8 cellular contexts compared by ENCODE assay signal in the genomic region with DNA sequence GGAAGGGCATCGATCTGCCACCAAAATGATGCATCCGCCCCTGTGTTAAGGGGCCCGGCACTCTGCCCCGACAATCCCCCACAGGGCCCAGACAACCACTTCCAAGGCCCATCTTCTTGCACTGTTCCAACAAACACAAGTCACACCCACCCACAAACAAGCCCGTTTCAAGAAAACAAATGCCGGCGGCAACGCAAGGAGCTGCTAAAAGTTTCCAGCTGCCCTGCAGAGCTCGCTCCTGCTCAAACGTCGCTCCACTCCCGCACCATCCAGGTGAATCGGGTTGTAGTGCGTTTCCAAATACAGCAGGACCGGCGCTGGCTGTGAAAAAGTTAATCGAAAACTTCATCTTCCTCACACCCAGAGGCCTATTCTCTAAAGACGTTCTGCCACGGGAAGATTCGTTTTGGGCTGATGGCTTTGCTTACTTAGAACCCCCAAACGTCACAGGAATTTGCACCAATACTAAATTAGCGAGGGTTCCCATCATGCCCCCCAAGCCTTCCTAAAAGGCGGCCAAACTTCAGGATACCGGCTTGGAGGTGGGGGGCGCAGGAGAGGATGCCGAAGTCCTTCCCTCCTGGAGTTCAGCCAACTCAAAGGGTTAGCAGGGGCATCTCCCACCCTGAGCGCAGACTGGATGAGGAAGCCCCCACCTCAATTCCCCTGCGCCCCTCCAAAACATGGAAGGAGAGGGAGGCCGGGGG.
DNase-seq lines count a peak whose midpoint lies in the region; ATAC-seq, FAIRE-seq and TF ChIP-seq lines count a peak whose summit lies in the region.

No MANE protein-coding gene starts in this region.

- peak overlapping the region; percentile 79 to 92 for H3K27ac ChIP-seq in ascending aorta
- H3K27ac ChIP-seq in keratinocyte (ENCODE audit: control insufficient read depth, insufficient read depth, low read length): peak overlapping the region; percentile 23
- no peak overlapping the region for H3K27ac ChIP-seq in thoracic aorta

- peak; percentile 34 for FAIRE-seq in keratinocyte (lab: Jason Lieb, UNC)

- intact Hi-C loops in ascending aorta (cut with DNase I): loop anchor here (5.0 to 10.0 kb wide), 4 partner anchors 510 to 1108 kb away; a partner anchor contains a TSS

- peak overlapping the region; percentile 74 for H3K9ac ChIP-seq in keratinocyte (ENCODE audit: control insufficient read depth, extremely low read depth, insufficient read depth, low read length)

- ATAC-seq in thoracic aorta (ENCODE audit: insufficient number of reproducible peaks, low FRiP score, low read depth) (no peak), HG02973 (IDR thresholded peaks at IDR 0.05; ENCODE audit: unreplicated experiment) (no peak)

- H4K20me1 ChIP-seq in keratinocyte (ENCODE audit: control insufficient read depth, extremely low read depth, insufficient read depth, low read length): no peaks in the 10 kb centered on the region

- H3K9me1 ChIP-seq in keratinocyte (ENCODE audit: control insufficient read depth, extremely low read depth, insufficient read depth, low read length): no peaks in the 10 kb centered on the region

- H3K79me2 ChIP-seq in keratinocyte (ENCODE audit: control insufficient read depth, insufficient read depth, low read length): peaks cover 56% of the 10 kb centered on the region

- H3K4me3 ChIP-seq in ascending aorta: peak overlapping the region; percentile 75 to 93
- H3K4me3 ChIP-seq in keratinocyte (ENCODE audit: control insufficient read depth in 2 of 3, extremely low read depth in 1 of 3, insufficient read depth in 2 of 3, low read depth in 1 of 3, low read length in 3 of 3): peak overlapping the region; percentile 56 to 81 (median 64)
- H3K4me3 ChIP-seq in thoracic aorta: peak overlapping the region; percentile 82

- H3K4me1 ChIP-seq in ascending aorta: peaks cover 0 to 8% of the 10 kb centered on the region in 2 donors
- H3K4me1 ChIP-seq in keratinocyte (ENCODE audit: control insufficient read depth, extremely low read depth, insufficient read depth, low read length): peaks cover 14% of the 10 kb centered on the region
- H3K4me1 ChIP-seq in thoracic aorta (ENCODE audit: control insufficient read depth in 1 of 2, low read depth in 2 of 2): peaks cover 0 to 9% of the 10 kb centered on the region in 2 donors

- no peaks in the 10 kb centered on the region for H3K9me3 ChIP-seq in ascending aorta
- H3K9me3 ChIP-seq in keratinocyte (ENCODE audit: control insufficient read depth, low read depth, low read length): no peaks in the 10 kb centered on the region
- no peaks in the 10 kb centered on the region for H3K9me3 ChIP-seq in thoracic aorta

- H3K4me2 ChIP-seq in keratinocyte (ENCODE audit: control insufficient read depth, extremely low read depth, insufficient read depth, low read depth, low read length): peak overlapping the region; percentile 74

- dilution Hi-C loops in keratinocyte (cut with MboI; ENCODE audit: extremely low pct_ligation_motif_present, low sequenced_read_pairs): no loop called here

- H3K27me3 ChIP-seq in ascending aorta (no peaks in the 10 kb centered on the region), keratinocyte (ENCODE audit: control insufficient read depth, extremely low read depth, insufficient read depth, low read length) (no peaks in the 10 kb centered on the region), thoracic aorta (replicated peaks; ENCODE audit: insufficient read depth) (no peaks in the 10 kb centered on the region)

- TF ChIP-seq CTCF in ascending aorta (IDR thresholded peaks at IDR 0.05): no peak
- no peak for TF ChIP-seq CTCF in keratinocyte (optimal IDR thresholded peaks at IDR 0.05 in 1 of 3, IDR thresholded peaks at IDR 0.05 in 1 of 3, conservative IDR thresholded peaks at IDR 0.05 in 1 of 3; ENCODE audit: extremely low read depth in 1 of 3, insufficient read depth in 2 of 3, low read length in 3 of 3)
- TF ChIP-seq CTCF in thoracic aorta (IDR thresholded peaks at IDR 0.05): no peak

- DNase-seq in activated CD4-positive, alpha-beta T cell treated with anti-CD3 and anti-CD28 coated beads for 24 hours (ENCODE audit: low read depth in 2 of 2): peak; percentile 9 to 14
- no peak for DNase-seq in activated CD4-positive, alpha-beta T cell treated with anti-CD3 and anti-CD28 coated beads for 1 hour
- DNase-seq in ascending aorta (ENCODE audit: low spot score in 2 of 2): no peak
- no peak for DNase-seq in keratinocyte (ENCODE audit: low read depth, low spot score)
- DNase-seq in thoracic aorta (ENCODE audit: low spot score): no peak
- no peak for DNase-seq in AG20443 (ENCODE audit: low spot score)
- no peak for DNase-seq in foreskin melanocyte

- no peaks in the 10 kb centered on the region for H3K36me3 ChIP-seq in ascending aorta
- no peaks in the 10 kb centered on the region for H3K36me3 ChIP-seq in keratinocyte (ENCODE audit: control insufficient read depth in 2 of 2, extremely low read depth in 1 of 2, insufficient read depth in 2 of 2, low read length in 2 of 2)
- no peaks in the 10 kb centered on the region for H3K36me3 ChIP-seq in thoracic aorta

- H2AFZ ChIP-seq in keratinocyte (ENCODE audit: control insufficient read depth, low read length): no peak overlapping the region

Comparison
In these comparisons a context has a peak if more than half of its experiments do, and no peak if none do; other contexts are left out.
1. DNase-seq: peak in activated CD4-positive, alpha-beta T cell treated with anti-CD3 and anti-CD28 coated beads for 24 hours (2 of 2); none in activated CD4-positive, alpha-beta T cell treated with anti-CD3 and anti-CD28 coated beads for 1 hour (single experiment), ascending aorta (0 of 2), keratinocyte (single experiment), thoracic aorta (single experiment), AG20443 (single experiment) and foreskin melanocyte (single experiment).
2. H3K27ac ChIP-seq: peak in ascending aorta (2 of 2) and keratinocyte (single experiment); none in thoracic aorta (0 of 2).
3. Peak in every context shown above with its lines, with median percentiles within 50 percentile points of each other: H3K4me3 ChIP-seq.